In genomic region chr15:101427606-101428487, GRCh38 we compare ENCODE assay signal across 14 cellular contexts.
"Had no signal": no experiment of that assay in that cellular context is flagged by ENCODE, and none has a peak within 500 bp of the region (broad histone marks: within the 10 kb centered on the region; RNA-seq: fewer than 3 reads in every experiment).

No MANE protein-coding gene starts in this region.

- H3K4me1 ChIP-seq: lower lobe of right lung, testis had no signal

- ATAC-seq: activated naive CD8-positive, alpha-beta T cell treated with anti-CD3 and anti-CD28 coated beads, Interleukin-2, amount 50 U/mL, for 24 hours; left cardiac atrium; lower lobe of right lung; T-helper 17 cell had no signal

- H2AFZ ChIP-seq: hepatocyte had no signal

- H3K4me3 ChIP-seq: hepatocyte, lower lobe of right lung, testis had no signal

- H3K27ac ChIP-seq: hepatocyte, lower lobe of right lung, testis, WERI-Rb-1 had no signal

- H3K9me3 ChIP-seq: lower lobe of right lung, testis had no signal

- DNase-seq: activated CD4-positive, alpha-beta T cell treated with anti-CD3 and anti-CD28 coated beads for 1 hour; activated CD4-positive, alpha-beta T cell treated with anti-CD3 and anti-CD28 coated beads, Interleukin-2, amount 50 U/mL, for 4 hours; activated naive CD4-positive, alpha-beta T cell treated with anti-CD3 and anti-CD28 coated beads for 36 hours; activated naive CD8-positive, alpha-beta T cell treated with anti-CD3 and anti-CD28 coated beads, Interleukin-2, amount 50 U/mL, for 24 hours; activated T-cell treated with anti-CD3 and anti-CD28 coated beads, Interleukin-2, amount 50 U/mL, for 24 hours; anterior cingulate cortex; caudate nucleus; left cardiac atrium; lower lobe of right lung; posterior cingulate gyrus; T-helper 17 cell; testis; WERI-Rb-1 had no signal

- H3K36me3 ChIP-seq: lower lobe of right lung, WERI-Rb-1 had no signal

- H3K4me2 ChIP-seq: hepatocyte had no signal

- H3K27me3 ChIP-seq: hepatocyte, testis had no signal
